In genomic region chr5:45774528-45774927, GRCh38 we compare ENCODE assay signal across 13 cellular contexts.
DNase-seq lines count a peak whose midpoint lies in the region; ATAC-seq, FAIRE-seq and TF ChIP-seq lines count a peak whose summit lies in the region.
"Had no signal": no experiment of that assay in that cellular context is flagged by ENCODE, and none has a peak within 500 bp of the region (broad histone marks: within the 10 kb centered on the region; RNA-seq: fewer than 3 reads in every experiment).

No MANE protein-coding gene starts in this region.

- ATAC-seq in heart left ventricle (no peak), left ventricle myocardium superior (no peak), GM12878 (peak; percentile 69)
- ATAC-seq: T-helper 17 cell had no signal

- peak; percentile 44; the same call in 1 of the 2 replicates for TF ChIP-seq RAD21 in GM12878 (IDR thresholded peaks at IDR 0.05; ENCODE audit: insufficient read depth, low read depth, low read length)

- 21 to 27% (median 23%) methylated on average over 1 of the region's 1 CpG for WGBS in heart left ventricle, 4 donors
- WGBS in GM12878 (ENCODE audit: insufficient coverage, insufficient replicate concordance, low lambda C conversion rate, missing lambda C conversion rate), result 58% methylated on average over 1 of the region's 1 CpG
- WGBS in tibial nerve, 2 donors, result 21 to 24% methylated on average over 1 of the region's 1 CpG

- SMC1A ChIA-PET in GM12878 (lab: Charles Lee; ENCODE audit: uncharacterized antibody, unreplicated experiment), result interaction anchor here (1.0 to 5.2 kb wide), 2 partner anchors 736 to 746 kb away, joined by 4 to 24 read pairs; no protein-coding TSS in a partner anchor

- TF ChIP-seq EP300 in GM12878 (IDR thresholded peaks at IDR 0.05; ENCODE audit: borderline replicate concordance in 1 of 2, control insufficient read depth in 1 of 2, low read depth in 2 of 2, low read length in 2 of 2), result no peak
- no peak for TF ChIP-seq EP300 in tibial nerve (IDR thresholded peaks at IDR 0.05)

- intact Hi-C loops in heart left ventricle (cut with DNase I) (loop anchor here in 2 of 10 donors (5.0 to 10.0 kb wide), 2 partner anchors 737 to 820 kb away; no protein-coding TSS in a partner anchor), left ventricle myocardium superior (cut with micrococcal nuclease) (loop anchor here (10.0 kb wide), 1 partner anchor 820 kb away; no protein-coding TSS in a partner anchor), GM12878 (cut with micrococcal nuclease; ENCODE audit: unreplicated experiment) (loop anchor here (5.0 to 10.0 kb wide), 2 partner anchors 737 to 820 kb away; no protein-coding TSS in a partner anchor)

- H3K9me3 ChIP-seq in heart left ventricle (no peaks in the 10 kb centered on the region), GM12878 (replicated peaks; ENCODE audit: control insufficient read depth, insufficient read depth, low read length) (no peaks in the 10 kb centered on the region), tibial nerve (no peaks in the 10 kb centered on the region)
- H3K9me3 ChIP-seq: BLaER1 had no signal

- RAD21 ChIA-PET in GM12878 (lab: Charles Lee; ENCODE audit: unreplicated experiment), result interaction anchor here (1.6 to 1.7 kb wide), 2 partner anchors 737 to 912 kb away, joined by 7 to 10 read pairs; no protein-coding TSS in a partner anchor

- H4K20me1 ChIP-seq in GM12878 (ENCODE audit: control insufficient read depth, insufficient read depth), result no peaks in the 10 kb centered on the region
- H4K20me1 ChIP-seq: BLaER1 had no signal

- no TSS peak for BruUV-seq in GM12878 (replicated peaks; lab: Mats Ljungman, UMichigan)

- CTCF ChIA-PET in GM12878 (lab: Yijun Ruan, JAX), result interaction anchor here (0.6 to 2.6 kb wide), 3 partner anchors 821 to 925 kb away, joined by 3 to 10 read pairs (median 9); no protein-coding TSS in a partner anchor

- no peaks in the 10 kb centered on the region for H3K36me3 ChIP-seq in heart left ventricle
- H3K36me3 ChIP-seq in GM12878 (ENCODE audit: control insufficient read depth in 2 of 2, insufficient read depth in 2 of 2, low read length in 1 of 2), result no peaks in the 10 kb centered on the region
- no peaks in the 10 kb centered on the region for H3K36me3 ChIP-seq in tibial nerve
- H3K36me3 ChIP-seq: BLaER1, spleen had no signal

- in situ Hi-C loops in GM12878 (cut with MboI), result no loop called here

- no peak overlapping the region for H2AFZ ChIP-seq in GM12878 (ENCODE audit: control insufficient read depth, low read depth, low read length)

- no peak overlapping the region for H3K4me2 ChIP-seq in GM12878 (ENCODE audit: control insufficient read depth, insufficient read depth)
- H3K4me2 ChIP-seq: BLaER1 had no signal

- FAIRE-seq in GM12878 (lab: Jason Lieb, UNC), result no peak
- FAIRE-seq: endothelial cell of umbilical vein had no signal

- H3K27me3 ChIP-seq in heart left ventricle, result no peaks in the 10 kb centered on the region
- H3K27me3 ChIP-seq in GM12878 (replicated peaks in 1 of 2; ENCODE audit: control insufficient read depth in 2 of 2, insufficient read depth in 2 of 2, low read length in 1 of 2), result no peaks in the 10 kb centered on the region
- no peaks in the 10 kb centered on the region for H3K27me3 ChIP-seq in tibial nerve
- H3K27me3 ChIP-seq: BLaER1, spleen had no signal

- H3K79me2 ChIP-seq in GM12878 (ENCODE audit: control insufficient read depth, insufficient read depth, low read length), result no peaks in the 10 kb centered on the region

- TF ChIP-seq POLR2A in heart left ventricle (IDR thresholded peaks at IDR 0.05), result no peak
- TF ChIP-seq POLR2A in GM12878 (IDR thresholded peaks at IDR 0.05; ENCODE audit: low read depth, low read length), result no peak
- no peak for TF ChIP-seq POLR2A in tibial nerve (IDR thresholded peaks at IDR 0.05)

- POLR2A ChIA-PET in GM12878 (lab: Charles Lee), result no interaction called here

- H3K4me1 ChIP-seq in heart left ventricle (no peaks in the 10 kb centered on the region), GM12878 (ENCODE audit: control insufficient read depth, insufficient read depth, low read length) (no peaks in the 10 kb centered on the region), tibial nerve (no peaks in the 10 kb centered on the region)
- H3K4me1 ChIP-seq: BLaER1, spleen had no signal

- DNase-seq in heart left ventricle (no peak), left ventricle myocardium superior (no peak), Kasumi-1 (lab: John Stamatoyannopoulos, UW) (peak; percentile 13 to 39), GM12878 (ENCODE audit: low read depth, low spot score) (no peak), tibial nerve (ENCODE audit: low spot score in 2 of 2) (no peak), GM20000 (ENCODE audit: low spot score) (no peak), GF-D8 (lab: John Stamatoyannopoulos, UW) (no peak)
- no peak for DNase-seq in activated T-cell treated with anti-CD3 and anti-CD28 coated beads, Interleukin-2, amount 50 U/mL, for 48 hours
- DNase-seq: amygdala, spleen, T-helper 17 cell had no signal

- H3K4me3 ChIP-seq in heart left ventricle (no peak overlapping the region), GM12878 (no peak overlapping the region), tibial nerve (no peak overlapping the region)
- H3K4me3 ChIP-seq: BLaER1, spleen had no signal

- no peak overlapping the region for H3K9ac ChIP-seq in GM12878 (ENCODE audit: control insufficient read depth, insufficient read depth, low read length)
- H3K9ac ChIP-seq: BLaER1 had no signal

- TF ChIP-seq CTCF in heart left ventricle (IDR thresholded peaks at IDR 0.05) (peak in 8 of 12 donors; percentile 22 to 41 (median 32)), GM12878 (IDR thresholded peaks at IDR 0.05 in 2 of 3, conservative IDR thresholded peaks at IDR 0.05 in 1 of 3; ENCODE audit: control insufficient read depth in 2 of 3, extremely low read depth in 1 of 3, insufficient read depth in 1 of 3, low read depth in 3 of 3, low read length in 3 of 3) (peak in 2 of 3 experiments; percentile 20 to 21; a peak in 3 of 6 replicates), tibial nerve (IDR thresholded peaks at IDR 0.05) (peak; percentile 27 to 54 (median 39)), GM20000 (IDR thresholded peaks at IDR 0.05; ENCODE audit: extremely low read depth, missing control alignments) (no peak)

- H3K27ac ChIP-seq in heart left ventricle (no peak overlapping the region), GM12878 (ENCODE audit: control insufficient read depth, insufficient read depth) (no peak overlapping the region), tibial nerve (no peak overlapping the region)
- H3K27ac ChIP-seq: BLaER1, spleen had no signal

TF ChIP-seq in GM12878, 131 proteins besides CTCF, POLR2A, EP300 and RAD21:
- TF ChIP-seq SMC3 (IDR thresholded peaks at IDR 0.05; ENCODE audit: borderline replicate concordance, low read length) (peak; percentile 20; the same call in 1 of the 2 replicates), STAT1 (conservative IDR thresholded peaks at IDR 0.05) (no peak)

Comparison
In these comparisons a context has a peak if more than half of its experiments do, and no peak if none do; other contexts are left out.
1. DNase-seq: peak in Kasumi-1 (2 of 2); none in heart left ventricle (0 of 5), left ventricle myocardium superior (single experiment), GM12878 (single experiment), tibial nerve (0 of 2), activated T-cell treated with anti-CD3 and anti-CD28 coated beads, Interleukin-2, amount 50 U/mL, for 48 hours (0 of 2), GM20000 (single experiment) and GF-D8 (single experiment).